ENCODE assay signal across 15 cellular contexts in the genomic region with DNA sequence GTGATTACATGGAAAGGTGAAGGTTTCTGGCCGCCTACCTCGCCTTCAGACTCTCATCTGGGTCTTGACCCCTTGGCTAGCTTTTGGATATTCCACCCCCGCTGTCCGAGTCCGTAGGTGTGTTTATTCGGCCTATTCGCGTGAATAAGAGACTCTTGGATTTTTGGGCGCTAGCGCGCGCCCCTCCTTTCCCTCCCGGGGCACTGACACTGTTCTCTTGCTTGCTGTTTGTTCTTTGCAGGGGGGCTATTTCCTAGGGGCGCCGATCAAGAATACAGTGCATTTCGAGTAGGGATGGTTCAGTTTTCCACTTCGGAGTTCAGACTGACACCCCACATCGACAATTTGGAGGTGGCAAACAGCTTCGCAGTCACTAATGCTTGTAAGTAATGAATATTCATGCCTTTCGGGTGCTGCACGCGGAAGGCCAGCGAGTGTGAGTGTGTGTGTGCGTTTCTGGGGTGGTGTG. TPM values are rescaled to one million over a fixed set of nuclear protein-coding genes. Genes with fewer than 3 reads are reported as not detected.
DNase-seq lines count a peak whose midpoint lies in the region; ATAC-seq and TF ChIP-seq lines count a peak whose summit lies in the region.
"Had no signal": no experiment of that assay in that cellular context is flagged by ENCODE, and none has a peak within 500 bp of the region (broad histone marks: within the 10 kb centered on the region; RNA-seq: fewer than 3 reads in every experiment).

No MANE protein-coding gene starts in this region.

- no peak overlapping the region for H3K27ac Mint-ChIP-seq in T-cell
- H3K27ac Mint-ChIP-seq: activated CD8-positive, alpha-beta memory T cell treated with anti-CD3 and anti-CD28 coated beads, Interleukin-2, amount 10 ng/mL, durations not matched to agents 7 days and 5 days; CD4-positive, alpha-beta T cell; HFFc6 had no signal

- H3K27me3 Mint-ChIP-seq in T-cell = peaks cover 26 to 32% of the 10 kb centered on the region in 2 donors

- peaks cover 3% of the 10 kb centered on the region for H3K36me3 Mint-ChIP-seq in T-cell

- peaks cover 3 to 10% (median 4%) of the 10 kb centered on the region in 3 donors for H3K9me3 Mint-ChIP-seq in T-cell

- ATAC-seq in T-cell (replicated peaks in 1 of 4) = no peak
- ATAC-seq: activated CD8-positive, alpha-beta memory T cell treated with anti-CD3 and anti-CD28 coated beads, Interleukin-2, amount 10 ng/mL, durations not matched to agents 7 days and 5 days had no signal

- POLR2A ChIA-PET in T-cell (lab: Charles Lee) = no interaction called here

- DNase-seq in D341Med (ENCODE audit: low spot score) = peak; percentile 33
- DNase-seq in head of caudate nucleus = peak in 25 of 42 donors; percentile 6 to 74 (median 45)
- DNase-seq in posterior cingulate gyrus = peak in 6 of 10 donors; percentile 31 to 89 (median 46)
- DNase-seq in T-cell = no peak
- DNase-seq in KG1 (lab: John Stamatoyannopoulos, UW) = no peak
- no peak for DNase-seq in NCI-H1105 (lab: John Stamatoyannopoulos, UW)
- DNase-seq in NCI-H2196 treated with DMSO at 0.1 percent for 48 hours (lab: John Stamatoyannopoulos, UW; ENCODE audit: unreplicated experiment) = no peak
- DNase-seq: activated CD8-positive, alpha-beta memory T cell treated with anti-CD3 and anti-CD28 coated beads, Interleukin-2, amount 10 ng/mL, durations not matched to agents 7 days and 5 days; CD4-positive, alpha-beta T cell; HFFc6; NCI-H1436; stimulated activated CD4-positive, alpha-beta T cell treated with anti-CD3 and anti-CD28 coated beads, Interleukin-12 subunit alpha, Interleukin-12 subunit beta, amount 100 ng/mL, for 4 hours had no signal

- TF ChIP-seq CTCF in VCaP (conservative IDR thresholded peaks at IDR 0.05) = no peak

- H3K4me1 Mint-ChIP-seq in T-cell = peaks cover 0 to 1% (median 0%) of the 10 kb centered on the region in 3 donors
- H3K4me1 Mint-ChIP-seq: activated CD8-positive, alpha-beta memory T cell treated with anti-CD3 and anti-CD28 coated beads, Interleukin-2, amount 10 ng/mL, durations not matched to agents 7 days and 5 days had no signal

- H3K4me3 Mint-ChIP-seq in T-cell = no peak overlapping the region
- H3K4me3 Mint-ChIP-seq: activated CD8-positive, alpha-beta memory T cell treated with anti-CD3 and anti-CD28 coated beads, Interleukin-2, amount 10 ng/mL, durations not matched to agents 7 days and 5 days; CD4-positive, alpha-beta T cell; HFFc6 had no signal

- CTCF ChIA-PET in T-cell (lab: Charles Lee) = no interaction called here

- intact Hi-C loops in head of caudate nucleus (cut with DNase I) = loop anchor here (2.0 to 10.0 kb wide), 3 partner anchors 73 to 757 kb away; no protein-coding TSS in a partner anchor
- intact Hi-C loops in posterior cingulate gyrus (cut with DNase I) = loop anchor here (10.0 kb wide), 1 partner anchor 953 kb away; a partner anchor contains a TSS

- H3K27ac ChIP-seq in VCaP = peak overlapping the region; percentile 65; the same call in 1 of the 2 replicates
- H3K27ac ChIP-seq: HL-60 had no signal

RNA-seq across cellular contexts. Expression of a gene that starts 0.9 kb away (rescaled TPM):
- total RNA-seq in T-cell = not detected
- total RNA-seq: activated CD8-positive, alpha-beta memory T cell treated with anti-CD3 and anti-CD28 coated beads, Interleukin-2, amount 10 ng/mL, durations not matched to agents 7 days and 5 days; CD4-positive, alpha-beta T cell; fibroblast of villous mesenchyme; HFFc6 had no signal

Comparison
In these comparisons a context has a peak if more than half of its experiments do, and no peak if none do; other contexts are left out.
1. DNase-seq: peak in D341Med (single experiment), head of caudate nucleus (25 of 42) and posterior cingulate gyrus (6 of 10); none in T-cell (0 of 34), KG1 (single experiment), NCI-H1105 (single experiment) and NCI-H2196 treated with DMSO at 0.1 percent for 48 hours (single experiment).